26 cellular contexts compared by ENCODE assay signal in the genomic region with DNA sequence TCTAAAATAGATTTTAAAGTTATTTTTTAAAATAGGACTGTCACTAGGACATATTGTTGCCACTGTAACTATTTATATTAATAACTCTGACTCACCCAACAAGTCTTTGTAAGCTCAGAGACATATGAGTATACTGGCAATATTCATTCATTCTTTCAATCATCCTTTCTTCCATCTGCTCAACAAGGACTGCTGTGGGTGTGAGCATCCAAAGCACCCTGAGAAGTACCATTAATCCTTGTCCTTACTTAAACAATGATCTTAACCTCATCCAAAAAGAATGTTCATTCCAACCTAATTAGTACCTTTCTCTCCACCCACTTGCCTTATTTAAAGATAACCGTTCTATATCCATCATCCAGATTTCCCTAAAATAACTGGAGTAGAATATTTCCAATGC.
"Had no signal": no experiment of that assay in that cellular context is flagged by ENCODE, and none has a peak within 500 bp of the region (broad histone marks: within the 10 kb centered on the region; RNA-seq: fewer than 3 reads in every experiment).

No MANE protein-coding gene starts in this region.

- H3K27ac ChIP-seq: ascending aorta, body of pancreas, breast epithelium, SJCRH30, SK-N-MC had no signal

- H3K9me3 Mint-ChIP-seq: activated T-helper 2 cell treated with anti-CD3 and anti-CD28 coated beads, Interferon-gamma antibody, Interleukin-2, Interleukin-4, amounts not matched to agents 10 μg/mL and 5 μg/mL and 100 μg/mL, durations not matched to agents 14 hours and 24 hours and 36 hours had no signal

- H3K27ac Mint-ChIP-seq: activated CD4-positive, alpha-beta T cell treated with anti-CD3 and anti-CD28 coated beads, Interleukin-2, amount 10 ng/mL, durations not matched to agents 24 days and 14 days; activated CD8-positive, alpha-beta T cell treated with anti-CD3 and anti-CD28 coated beads, Interleukin-2, amount 10 ng/mL, durations not matched to agents 7 days and 5 days; activated naive CD4-positive, alpha-beta T cell treated with anti-CD3 and anti-CD28 coated beads, Interleukin-2, amount 50 U/mL, for 24 hours; activated naive CD8-positive, alpha-beta T cell treated with anti-CD3 and anti-CD28 coated beads, Interleukin-2, amount 10 ng/mL, durations not matched to agents 7 days and 5 days; activated T-cell treated with anti-CD3 and anti-CD28 coated beads, Interleukin-2, amount 50 U/mL, for 24 hours; activated T-helper 2 cell treated with anti-CD3 and anti-CD28 coated beads, Interferon-gamma antibody, Interleukin-2, Interleukin-4, amounts not matched to agents 10 μg/mL and 5 μg/mL and 100 μg/mL, durations not matched to agents 14 hours and 24 hours and 36 hours; T-helper 1 cell treated with Interleukin-12 subunit alpha and Interleukin-12 subunit beta and Interleukin-4 antibody, amounts not matched to agents 30 μg/mL and 1 μg/mL, for 36 hours; T-helper 2 cell treated with Interferon-gamma antibody and Interleukin-4, amounts not matched to agents 5 μg/mL and 100 μg/mL, for 36 hours had no signal

- H3K27me3 ChIP-seq: ascending aorta, body of pancreas, breast epithelium, MG63 had no signal

- H3K4me3 ChIP-seq: ascending aorta, body of pancreas, breast epithelium, MG63, SJCRH30, SK-N-MC had no signal

- H3K4me1 ChIP-seq: ascending aorta, body of pancreas, breast epithelium had no signal

- H3K36me3 Mint-ChIP-seq: activated naive CD8-positive, alpha-beta T cell treated with anti-CD3 and anti-CD28 coated beads, Interleukin-2, amount 10 ng/mL, durations not matched to agents 7 days and 5 days had no signal

- DNase-seq: activated CD4-positive, alpha-beta T cell treated with anti-CD3 and anti-CD28 coated beads, Interleukin-2, amount 10 ng/mL, durations not matched to agents 24 days and 14 days; activated CD4-positive, alpha-beta T cell treated with anti-CD3 and anti-CD28 coated beads, Interleukin-2, amount 50 U/mL, for 4 hours; activated CD8-positive, alpha-beta T cell treated with anti-CD3 and anti-CD28 coated beads, Interleukin-2, amount 10 ng/mL, durations not matched to agents 7 days and 5 days; activated gamma-delta T cell; activated naive CD4-positive, alpha-beta T cell treated with Interleukin-2 at 50 U/mL for 16 hours; activated naive CD8-positive, alpha-beta T cell treated with anti-CD3 and anti-CD28 coated beads, Interleukin-2, amount 10 ng/mL, durations not matched to agents 7 days and 5 days; activated T-cell treated with anti-CD3 and anti-CD28 coated beads, Interleukin-2, amount 50 U/mL, for 24 hours; body of pancreas; MG63; NCI-H1048; NCI-H1105 treated with DMSO at 0.1 percent for 48 hours; NCI-H1436; NCI-H1694; NCI-H1930; NCI-H2081 treated with DMSO at 0.1 percent for 48 hours; NCI-H226; NCI-H524 treated with DMSO at 0.1 percent for 48 hours; SHP77; SJCRH30 had no signal

- H3K36me3 ChIP-seq: ascending aorta, breast epithelium, MG63, SJCRH30 had no signal

- H3K27me3 Mint-ChIP-seq: activated CD4-positive, alpha-beta T cell treated with anti-CD3 and anti-CD28 coated beads, Interleukin-2, amount 10 ng/mL, durations not matched to agents 24 days and 14 days had no signal

- H3K4me3 Mint-ChIP-seq: activated CD4-positive, alpha-beta T cell treated with anti-CD3 and anti-CD28 coated beads, Interleukin-2, amount 10 ng/mL, durations not matched to agents 24 days and 14 days; activated CD8-positive, alpha-beta T cell treated with anti-CD3 and anti-CD28 coated beads, Interleukin-2, amount 10 ng/mL, durations not matched to agents 7 days and 5 days; activated naive CD4-positive, alpha-beta T cell treated with anti-CD3 and anti-CD28 coated beads, Interleukin-2, amount 50 U/mL, for 24 hours; activated naive CD8-positive, alpha-beta T cell treated with anti-CD3 and anti-CD28 coated beads, Interleukin-2, amount 10 ng/mL, durations not matched to agents 7 days and 5 days; activated T-cell treated with anti-CD3 and anti-CD28 coated beads, Interleukin-2, amount 50 U/mL, for 24 hours; T-helper 1 cell treated with Interleukin-12 subunit alpha and Interleukin-12 subunit beta and Interleukin-4 antibody, amounts not matched to agents 30 μg/mL and 1 μg/mL, for 36 hours; T-helper 2 cell treated with Interferon-gamma antibody and Interleukin-4, amounts not matched to agents 5 μg/mL and 100 μg/mL, for 36 hours had no signal

- H3K4me1 Mint-ChIP-seq: activated CD4-positive, alpha-beta T cell treated with anti-CD3 and anti-CD28 coated beads, Interleukin-2, amount 10 ng/mL, durations not matched to agents 24 days and 14 days; activated naive CD4-positive, alpha-beta T cell treated with anti-CD3 and anti-CD28 coated beads, Interleukin-2, amount 50 U/mL, for 24 hours; activated naive CD8-positive, alpha-beta T cell treated with anti-CD3 and anti-CD28 coated beads, Interleukin-2, amount 10 ng/mL, durations not matched to agents 7 days and 5 days had no signal
